In genomic region chr15:67114046-67114445, GRCh38 we compare ENCODE assay signal across 13 cellular contexts. TPM values are rescaled to one million over a fixed set of nuclear protein-coding genes. Genes with fewer than 3 reads are reported as not detected.
DNase-seq lines count a peak whose midpoint lies in the region; ATAC-seq and TF ChIP-seq lines count a peak whose summit lies in the region.
"Had no signal": no experiment of that assay in that cellular context is flagged by ENCODE, and none has a peak within 500 bp of the region (broad histone marks: within the 10 kb centered on the region; RNA-seq: fewer than 3 reads in every experiment).

No MANE protein-coding gene starts in this region.

- peak overlapping the region; percentile 6 for H3K4me3 Mint-ChIP-seq in T-helper 2 cell treated with Interferon-gamma antibody and Interleukin-4, amounts not matched to agents 5 μg/mL and 100 μg/mL, for 36 hours
- H3K4me3 Mint-ChIP-seq in CD4-positive, alpha-beta memory T cell: peak overlapping the region in 4 of 8 donors; percentile 37 to 80 (median 60)
- peak overlapping the region; percentile 19 for H3K4me3 Mint-ChIP-seq in activated T-helper 1 cell treated with anti-CD3 and anti-CD28 coated beads, Interleukin-12 subunit alpha, Interleukin-12 subunit beta, Interleukin-2, Interleukin-4 antibody, amounts not matched to agents 30 ng/mL and 10 ng/mL and 1 ng/mL, durations not matched to agents 14 hours and 24 hours and 36 hours

- CTCF ChIA-PET in CD4-positive, alpha-beta memory T cell (lab: Charles Lee; ENCODE audit: partially characterized antibody): no interaction called here

- peaks cover 69% of the 10 kb centered on the region for H3K36me3 Mint-ChIP-seq in T-helper 2 cell treated with Interferon-gamma antibody and Interleukin-4, amounts not matched to agents 5 μg/mL and 100 μg/mL, for 36 hours (ENCODE audit: low read depth)
- peaks cover 14 to 23% of the 10 kb centered on the region in 2 donors for H3K36me3 Mint-ChIP-seq in CD4-positive, alpha-beta memory T cell
- H3K36me3 Mint-ChIP-seq in activated T-helper 1 cell treated with anti-CD3 and anti-CD28 coated beads, Interleukin-12 subunit alpha, Interleukin-12 subunit beta, Interleukin-2, Interleukin-4 antibody, amounts not matched to agents 30 ng/mL and 10 ng/mL and 1 ng/mL, durations not matched to agents 14 hours and 24 hours and 36 hours (ENCODE audit: low read depth): peaks cover 63% of the 10 kb centered on the region

- no peak for TF ChIP-seq CTCF in osteoblast (IDR thresholded peaks at IDR 0.05; ENCODE audit: extremely low read depth, low read depth, low read length)

- H3K4me1 Mint-ChIP-seq in T-helper 2 cell treated with Interferon-gamma antibody and Interleukin-4, amounts not matched to agents 5 μg/mL and 100 μg/mL, for 36 hours (ENCODE audit: low read depth): peaks cover 83% of the 10 kb centered on the region
- peaks cover 64 to 78% (median 72%) of the 10 kb centered on the region in 4 donors for H3K4me1 Mint-ChIP-seq in CD4-positive, alpha-beta memory T cell
- peaks cover 94% of the 10 kb centered on the region for H3K4me1 Mint-ChIP-seq in activated T-helper 1 cell treated with anti-CD3 and anti-CD28 coated beads, Interleukin-12 subunit alpha, Interleukin-12 subunit beta, Interleukin-2, Interleukin-4 antibody, amounts not matched to agents 30 ng/mL and 10 ng/mL and 1 ng/mL, durations not matched to agents 14 hours and 24 hours and 36 hours (ENCODE audit: low read depth)

- H2AFZ ChIP-seq in osteoblast (ENCODE audit: low read length): no peak overlapping the region

- ATAC-seq in GM18519 (IDR thresholded peaks at IDR 0.05; ENCODE audit: low FRiP score, unreplicated experiment): no peak
- ATAC-seq in HG03025 (IDR thresholded peaks at IDR 0.05; ENCODE audit: low FRiP score, unreplicated experiment): no peak

- H3K4me2 ChIP-seq in osteoblast (ENCODE audit: insufficient read depth, low read length): no peak overlapping the region

- H3K27me3 Mint-ChIP-seq in T-helper 2 cell treated with Interferon-gamma antibody and Interleukin-4, amounts not matched to agents 5 μg/mL and 100 μg/mL, for 36 hours (ENCODE audit: low read depth): no peaks in the 10 kb centered on the region
- no peaks in the 10 kb centered on the region for H3K27me3 Mint-ChIP-seq in CD4-positive, alpha-beta memory T cell
- H3K27me3 Mint-ChIP-seq in activated T-helper 1 cell treated with anti-CD3 and anti-CD28 coated beads, Interleukin-12 subunit alpha, Interleukin-12 subunit beta, Interleukin-2, Interleukin-4 antibody, amounts not matched to agents 30 ng/mL and 10 ng/mL and 1 ng/mL, durations not matched to agents 14 hours and 24 hours and 36 hours (ENCODE audit: insufficient read depth): no peaks in the 10 kb centered on the region

- no peak for DNase-seq in T-helper 2 cell treated with Interferon-gamma antibody and Interleukin-4, amounts not matched to agents 5 μg/mL and 100 μg/mL, for 36 hours (ENCODE audit: low spot score)
- DNase-seq in T-helper 2 cell (no peak), osteoblast (ENCODE audit: insufficient read length, low spot score, missing footprints) (no peak), NCI-H69 (lab: John Stamatoyannopoulos, UW) (no peak)
- DNase-seq in CD4-positive, alpha-beta memory T cell: no peak
- no peak for DNase-seq in activated T-helper 1 cell treated with anti-CD3 and anti-CD28 coated beads, Interleukin-12 subunit alpha, Interleukin-12 subunit beta, Interleukin-2, Interleukin-4 antibody, amounts not matched to agents 30 ng/mL and 10 ng/mL and 1 ng/mL, durations not matched to agents 14 hours and 24 hours and 36 hours (ENCODE audit: low spot score)
- DNase-seq: 8988T; activated CD8-positive, alpha-beta memory T cell treated with anti-CD3 and anti-CD28 coated beads for 24 hours; NCI-H2081; NCI-H524 treated with DMSO at 0.1 percent for 48 hours; pancreas had no signal

- H3K9me3 ChIP-seq in CD4-positive, alpha-beta memory T cell (ENCODE audit: control insufficient read depth in 1 of 2, low read length in 2 of 2): no peaks in the 10 kb centered on the region
- no peaks in the 10 kb centered on the region for H3K9me3 ChIP-seq in osteoblast (ENCODE audit: low read depth, low read length)
- H3K9me3 ChIP-seq: pancreas had no signal

- no peaks in the 10 kb centered on the region for H3K36me3 ChIP-seq in CD4-positive, alpha-beta memory T cell (ENCODE audit: insufficient read depth, low read length)
- H3K36me3 ChIP-seq in osteoblast (ENCODE audit: insufficient read depth, low read length): peaks cover 42% of the 10 kb centered on the region
- H3K36me3 ChIP-seq: pancreas had no signal

- intact Hi-C loops in CD4-positive, alpha-beta memory T cell (cut with micrococcal nuclease): no loop called here
- intact Hi-C loops in activated T-helper 1 cell treated with anti-CD3 and anti-CD28 coated beads, Interleukin-12 subunit alpha, Interleukin-12 subunit beta, Interleukin-2, Interleukin-4 antibody, amounts not matched to agents 30 ng/mL and 10 ng/mL and 1 ng/mL, durations not matched to agents 14 hours and 24 hours and 36 hours (cut with micrococcal nuclease): no loop called here

- H3K27me3 ChIP-seq in CD4-positive, alpha-beta memory T cell (ENCODE audit: insufficient read depth, low read length): no peaks in the 10 kb centered on the region
- no peaks in the 10 kb centered on the region for H3K27me3 ChIP-seq in osteoblast (ENCODE audit: insufficient read depth, low read length)
- H3K27me3 ChIP-seq: pancreas had no signal

- H3K4me1 ChIP-seq in CD4-positive, alpha-beta memory T cell (ENCODE audit: insufficient read depth, low read length): peaks cover 86% of the 10 kb centered on the region
- peaks cover 70% of the 10 kb centered on the region for H3K4me1 ChIP-seq in osteoblast (ENCODE audit: insufficient read depth, low read length)

- no peak overlapping the region for H3K4me3 ChIP-seq in CD4-positive, alpha-beta memory T cell (ENCODE audit: low read length in 2 of 2)
- no peak overlapping the region for H3K4me3 ChIP-seq in osteoblast (ENCODE audit: insufficient read depth, low read length)
- H3K4me3 ChIP-seq: pancreas had no signal

- peaks cover 19% of the 10 kb centered on the region for H3K9me3 Mint-ChIP-seq in T-helper 2 cell treated with Interferon-gamma antibody and Interleukin-4, amounts not matched to agents 5 μg/mL and 100 μg/mL, for 36 hours
- H3K9me3 Mint-ChIP-seq in CD4-positive, alpha-beta memory T cell: peaks cover 0 to 7% (median 1%) of the 10 kb centered on the region in 8 donors
- peaks cover 19% of the 10 kb centered on the region for H3K9me3 Mint-ChIP-seq in activated T-helper 1 cell treated with anti-CD3 and anti-CD28 coated beads, Interleukin-12 subunit alpha, Interleukin-12 subunit beta, Interleukin-2, Interleukin-4 antibody, amounts not matched to agents 30 ng/mL and 10 ng/mL and 1 ng/mL, durations not matched to agents 14 hours and 24 hours and 36 hours

- peaks cover 91% of the 10 kb centered on the region for H3K79me2 ChIP-seq in osteoblast (ENCODE audit: insufficient read depth, low read length)

- POLR2A ChIA-PET in CD4-positive, alpha-beta memory T cell (lab: Charles Lee; ENCODE audit: partially characterized antibody): interaction anchor here (1.2 to 15.7 kb wide), 6 partner anchors 9 to 47 kb away, joined by 3 to 167 read pairs (median 5); partner anchors contain the start of gene SMAD3

- H3K27ac ChIP-seq in CD4-positive, alpha-beta memory T cell (ENCODE audit: low read depth, low read length): no peak overlapping the region
- H3K27ac ChIP-seq in osteoblast (ENCODE audit: low read depth, low read length): peak overlapping the region; percentile 99

- peak overlapping the region; percentile 11 for H3K27ac Mint-ChIP-seq in T-helper 2 cell treated with Interferon-gamma antibody and Interleukin-4, amounts not matched to agents 5 μg/mL and 100 μg/mL, for 36 hours
- peak overlapping the region in 6 of 7 donors; percentile 56 to 92 (median 84) for H3K27ac Mint-ChIP-seq in CD4-positive, alpha-beta memory T cell
- H3K27ac Mint-ChIP-seq in activated T-helper 1 cell treated with anti-CD3 and anti-CD28 coated beads, Interleukin-12 subunit alpha, Interleukin-12 subunit beta, Interleukin-2, Interleukin-4 antibody, amounts not matched to agents 30 ng/mL and 10 ng/mL and 1 ng/mL, durations not matched to agents 14 hours and 24 hours and 36 hours: peak overlapping the region; percentile 97

- H4K20me1 ChIP-seq in osteoblast (ENCODE audit: insufficient read depth, low read length): no peaks in the 10 kb centered on the region

RNA-seq across cellular contexts. Expression of gene SMAD3, which starts 48.6 kb away (rescaled TPM):
- total RNA-seq in CD4-positive, alpha-beta memory T cell: 100 to 1,000 TPM; 189 to 197 TPM
- 10 to 100 TPM; 14.6 to 31.9 TPM for polyA plus RNA-seq in CD4-positive, alpha-beta memory T cell
- total RNA-seq in activated T-helper 1 cell treated with anti-CD3 and anti-CD28 coated beads, Interleukin-12 subunit alpha, Interleukin-12 subunit beta, Interleukin-2, Interleukin-4 antibody, amounts not matched to agents 30 ng/mL and 10 ng/mL and 1 ng/mL, durations not matched to agents 14 hours and 24 hours and 36 hours: 80.2 and 80.4 TPM in 2 replicates
- total RNA-seq in osteoblast: 41.8 and 60.1 TPM in 2 replicates

Comparison
In these comparisons a context has a peak if more than half of its experiments do, and no peak if none do; other contexts are left out.
1. H3K27ac Mint-ChIP-seq: peak in every context shown above with its lines; median percentile 97 in activated T-helper 1 cell treated with anti-CD3 and anti-CD28 coated beads, Interleukin-12 subunit alpha, Interleukin-12 subunit beta, Interleukin-2, Interleukin-4 antibody, amounts not matched to agents 30 ng/mL and 10 ng/mL and 1 ng/mL, durations not matched to agents 14 hours and 24 hours and 36 hours; 84 in CD4-positive, alpha-beta memory T cell; 11 in T-helper 2 cell treated with Interferon-gamma antibody and Interleukin-4, amounts not matched to agents 5 μg/mL and 100 μg/mL, for 36 hours.